ENCODE assay signal across 10 cellular contexts in the genomic region with DNA sequence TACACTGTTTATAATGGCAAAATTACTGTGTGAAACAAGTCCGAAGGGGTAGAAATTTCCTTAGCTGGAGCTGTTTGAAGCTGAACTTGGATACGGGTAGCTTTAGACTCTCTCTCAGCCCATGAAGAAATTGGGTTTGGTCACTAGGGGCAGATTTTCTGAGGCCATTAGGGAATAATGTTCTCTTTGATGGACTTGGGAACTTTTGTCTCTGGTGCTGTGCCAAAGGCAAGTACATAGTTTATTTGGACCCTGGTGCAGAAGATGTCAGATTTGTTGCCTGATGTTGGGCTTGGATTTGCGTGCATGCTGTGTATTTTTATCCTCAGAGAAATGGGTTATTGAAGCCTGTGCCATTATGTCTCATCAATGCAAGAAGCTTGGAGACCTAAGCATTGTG.
DNase-seq lines count a peak whose midpoint lies in the region; ATAC-seq, FAIRE-seq and TF ChIP-seq lines count a peak whose summit lies in the region.
"Had no signal": no experiment of that assay in that cellular context is flagged by ENCODE, and none has a peak within 500 bp of the region (broad histone marks: within the 10 kb centered on the region; RNA-seq: fewer than 3 reads in every experiment).

No MANE protein-coding gene starts in this region.

- peaks cover 87% of the 10 kb centered on the region for H3K4me1 ChIP-seq in left ventricle myocardium inferior
- peaks cover 54 to 84% of the 10 kb centered on the region in 2 donors for H3K4me1 ChIP-seq in gastrocnemius medialis
- H3K4me1 ChIP-seq in upper lobe of right lung: peaks cover 25% of the 10 kb centered on the region

- H3K4me3 Mint-ChIP-seq in WTC11: no peak overlapping the region
- H3K4me3 Mint-ChIP-seq: activated B cell treated with CpG ODN at 0.5 μM for 24 hours had no signal

- peak; percentile 65 for ATAC-seq in WTC11
- no peak for ATAC-seq in gastrocnemius medialis
- no peak for ATAC-seq in upper lobe of right lung
- no peak for ATAC-seq in stimulated activated naive CD8-positive, alpha-beta T cell treated with anti-CD3 and anti-CD28 coated beads, Interleukin-15, Interleukin-2, amounts not matched to agents 100 U/mL and 50 U/mL, for 24 hours

- H3K36me3 ChIP-seq in left ventricle myocardium inferior (peaks cover 20% of the 10 kb centered on the region), gastrocnemius medialis (peaks cover 0 to 21% of the 10 kb centered on the region in 2 donors), upper lobe of right lung (peaks cover 34% of the 10 kb centered on the region)

- H3K27ac ChIP-seq in left ventricle myocardium inferior (replicated peaks) (peak overlapping the region; percentile 80), gastrocnemius medialis (peak overlapping the region; percentile 82 to 88 (median 87)), upper lobe of right lung (no peak overlapping the region)

- in situ Hi-C loops in gastrocnemius medialis (cut with MboI; ENCODE audit: low sequenced_read_pairs in 4 of 4): no loop called here

- TF ChIP-seq CTCF in WTC11 (IDR thresholded peaks at IDR 0.05): no peak
- peak; percentile 40 for TF ChIP-seq CTCF in left ventricle myocardium inferior (IDR thresholded peaks at IDR 0.05; ENCODE audit: borderline replicate concordance)
- peak in 3 of 5 experiments; percentile 6 to 30 (median 28) for TF ChIP-seq CTCF in gastrocnemius medialis (IDR thresholded peaks at IDR 0.05 in 4 of 5, conservative IDR thresholded peaks at IDR 0.05 in 1 of 5)
- TF ChIP-seq CTCF in upper lobe of right lung (IDR thresholded peaks at IDR 0.05): no peak

- H3K9me3 ChIP-seq in left ventricle myocardium inferior (replicated peaks): no peaks in the 10 kb centered on the region
- H3K9me3 ChIP-seq in gastrocnemius medialis: no peaks in the 10 kb centered on the region
- H3K9me3 ChIP-seq in upper lobe of right lung: no peaks in the 10 kb centered on the region

- FAIRE-seq in GM19239 (lab: Jason Lieb, UNC): peak; percentile 65

- TF ChIP-seq POLR2A in gastrocnemius medialis (IDR thresholded peaks at IDR 0.05): no peak

- intact Hi-C loops in left ventricle myocardium inferior (cut with micrococcal nuclease): no loop called here
- intact Hi-C loops in gastrocnemius medialis (cut with DNase I; ENCODE audit: low total_unique reads): loop anchor here (2.0 kb wide), 1 partner anchor 279 kb away; a partner anchor contains a TSS
- intact Hi-C loops in upper lobe of right lung (cut with DNase I): no loop called here

- CTCF ChIA-PET in WTC11 (lab: Charles Lee): interaction anchor here (0.6 to 2.6 kb wide), 20 partner anchors 8 to 424 kb away, joined by 3 to 12 read pairs (median 4); no protein-coding TSS in a partner anchor

- H3K4me3 ChIP-seq in left ventricle myocardium inferior: no peak overlapping the region
- no peak overlapping the region for H3K4me3 ChIP-seq in gastrocnemius medialis
- no peak overlapping the region for H3K4me3 ChIP-seq in upper lobe of right lung

- no peaks in the 10 kb centered on the region for H3K9me3 Mint-ChIP-seq in WTC11
- H3K9me3 Mint-ChIP-seq: activated B cell treated with CpG ODN at 0.5 μM for 24 hours had no signal

- H3K27me3 ChIP-seq in left ventricle myocardium inferior (ENCODE audit: low read depth) (no peaks in the 10 kb centered on the region), gastrocnemius medialis (no peaks in the 10 kb centered on the region), upper lobe of right lung (no peaks in the 10 kb centered on the region)

- peaks cover 25% of the 10 kb centered on the region for H3K4me1 Mint-ChIP-seq in WTC11

- no peak overlapping the region for H3K27ac Mint-ChIP-seq in WTC11
- H3K27ac Mint-ChIP-seq: activated B cell treated with CpG ODN at 0.5 μM for 24 hours had no signal

- H3K36me3 Mint-ChIP-seq in WTC11: peaks cover 16% of the 10 kb centered on the region

- POLR2A ChIA-PET in WTC11 (lab: Charles Lee): no interaction called here

- DNase-seq in GM19239 (ENCODE audit: insufficient read length, low spot score) (no peak), WTC11 (ENCODE audit: low spot score) (no peak), left ventricle myocardium inferior (no peak), gastrocnemius medialis (no peak), upper lobe of right lung (no peak), NCI-H510A (lab: John Stamatoyannopoulos, UW) (no peak), NCI-H446 treated with DMSO at 0.1 percent for 48 hours (lab: John Stamatoyannopoulos, UW) (no peak)
- DNase-seq in stimulated activated naive CD8-positive, alpha-beta T cell treated with anti-CD3 and anti-CD28 coated beads, Interleukin-15, Interleukin-2, amounts not matched to agents 100 U/mL and 50 U/mL, for 24 hours: no peak
- DNase-seq: activated B cell treated with CpG ODN at 0.5 μM for 24 hours; stimulated activated CD4-positive, alpha-beta T cell treated with anti-CD3 and anti-CD28 coated beads, Interleukin-2, amount 100 ng/mL, for 24 hours had no signal

- H3K27me3 Mint-ChIP-seq in WTC11 (ENCODE audit: low read depth): no peaks in the 10 kb centered on the region
- H3K27me3 Mint-ChIP-seq: activated B cell treated with CpG ODN at 0.5 μM for 24 hours had no signal

TF ChIP-seq in WTC11, 78 proteins besides CTCF, POLR2A, EP300 and RAD21:
- no peak for TF ChIP-seq CBFB (CRISPR knock-in tag; IDR thresholded peaks at IDR 0.05; ENCODE audit: low read depth)
- TF ChIP-seq, protein P1, sequence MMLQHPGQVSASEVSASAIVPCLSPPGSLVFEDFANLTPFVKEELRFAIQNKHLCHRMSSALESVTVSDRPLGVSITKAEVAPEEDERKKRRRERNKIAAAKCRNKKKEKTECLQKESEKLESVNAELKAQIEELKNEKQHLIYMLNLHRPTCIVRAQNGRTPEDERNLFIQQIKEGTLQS (CRISPR knock-in tag; conservative IDR thresholded peaks at IDR 0.05): no peak
- TF ChIP-seq SOX15 (CRISPR knock-in tag; IDR thresholded peaks at IDR 0.05): no peak
- no peak for TF ChIP-seq NR3C1 (CRISPR knock-in tag; conservative IDR thresholded peaks at IDR 0.05; ENCODE audit: low read depth)
- no peak for TF ChIP-seq ZNF423 (CRISPR knock-in tag; IDR thresholded peaks at IDR 0.05)
- TF ChIP-seq, protein P2, sequence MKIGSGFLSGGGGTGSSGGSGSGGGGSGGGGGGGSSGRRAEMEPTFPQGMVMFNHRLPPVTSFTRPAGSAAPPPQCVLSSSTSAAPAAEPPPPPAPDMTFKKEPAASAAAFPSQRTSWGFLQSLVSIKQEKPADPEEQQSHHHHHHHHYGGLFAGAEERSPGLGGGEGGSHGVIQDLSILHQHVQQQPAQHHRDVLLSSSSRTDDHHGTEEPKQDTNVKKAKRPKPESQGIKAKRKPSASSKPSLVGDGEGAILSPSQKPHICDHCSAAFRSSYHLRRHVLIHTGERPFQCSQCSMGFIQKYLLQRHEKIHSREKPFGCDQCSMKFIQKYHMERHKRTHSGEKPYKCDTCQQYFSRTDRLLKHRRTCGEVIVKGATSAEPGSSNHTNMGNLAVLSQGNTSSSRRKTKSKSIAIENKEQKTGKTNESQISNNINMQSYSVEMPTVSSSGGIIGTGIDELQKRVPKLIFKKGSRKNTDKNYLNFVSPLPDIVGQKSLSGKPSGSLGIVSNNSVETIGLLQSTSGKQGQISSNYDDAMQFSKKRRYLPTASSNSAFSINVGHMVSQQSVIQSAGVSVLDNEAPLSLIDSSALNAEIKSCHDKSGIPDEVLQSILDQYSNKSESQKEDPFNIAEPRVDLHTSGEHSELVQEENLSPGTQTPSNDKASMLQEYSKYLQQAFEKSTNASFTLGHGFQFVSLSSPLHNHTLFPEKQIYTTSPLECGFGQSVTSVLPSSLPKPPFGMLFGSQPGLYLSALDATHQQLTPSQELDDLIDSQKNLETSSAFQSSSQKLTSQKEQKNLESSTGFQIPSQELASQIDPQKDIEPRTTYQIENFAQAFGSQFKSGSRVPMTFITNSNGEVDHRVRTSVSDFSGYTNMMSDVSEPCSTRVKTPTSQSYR (CRISPR knock-in tag; IDR thresholded peaks at IDR 0.05): no peak
- TF ChIP-seq GABPB1 (CRISPR knock-in tag; IDR thresholded peaks at IDR 0.05): no peak
- TF ChIP-seq TEAD1 (CRISPR knock-in tag; IDR thresholded peaks at IDR 0.05): no peak
- TF ChIP-seq, protein P3, sequence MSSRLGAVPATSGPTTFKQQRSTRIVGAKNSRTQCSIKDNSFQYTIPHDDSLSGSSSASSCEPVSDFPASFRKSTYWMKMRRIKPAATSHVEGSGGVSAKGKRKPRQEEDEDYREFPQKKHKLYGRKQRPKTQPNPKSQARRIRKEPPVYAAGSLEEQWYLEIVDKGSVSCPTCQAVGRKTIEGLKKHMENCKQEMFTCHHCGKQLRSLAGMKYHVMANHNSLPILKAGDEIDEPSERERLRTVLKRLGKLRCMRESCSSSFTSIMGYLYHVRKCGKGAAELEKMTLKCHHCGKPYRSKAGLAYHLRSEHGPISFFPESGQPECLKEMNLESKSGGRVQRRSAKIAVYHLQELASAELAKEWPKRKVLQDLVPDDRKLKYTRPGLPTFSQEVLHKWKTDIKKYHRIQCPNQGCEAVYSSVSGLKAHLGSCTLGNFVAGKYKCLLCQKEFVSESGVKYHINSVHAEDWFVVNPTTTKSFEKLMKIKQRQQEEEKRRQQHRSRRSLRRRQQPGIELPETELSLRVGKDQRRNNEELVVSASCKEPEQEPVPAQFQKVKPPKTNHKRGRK (CRISPR knock-in tag; IDR thresholded peaks at IDR 0.05; ENCODE audit: borderline replicate concordance): no peak
- TF ChIP-seq ZNF396 (CRISPR knock-in tag; IDR thresholded peaks at IDR 0.05; ENCODE audit: borderline replicate concordance): no peak
- no peak for TF ChIP-seq FOXP1 (CRISPR knock-in tag; IDR thresholded peaks at IDR 0.05; ENCODE audit: borderline replicate concordance)
- no peak for TF ChIP-seq OVOL2 (CRISPR knock-in tag; IDR thresholded peaks at IDR 0.05; ENCODE audit: borderline replicate concordance)
- TF ChIP-seq, protein P4, sequence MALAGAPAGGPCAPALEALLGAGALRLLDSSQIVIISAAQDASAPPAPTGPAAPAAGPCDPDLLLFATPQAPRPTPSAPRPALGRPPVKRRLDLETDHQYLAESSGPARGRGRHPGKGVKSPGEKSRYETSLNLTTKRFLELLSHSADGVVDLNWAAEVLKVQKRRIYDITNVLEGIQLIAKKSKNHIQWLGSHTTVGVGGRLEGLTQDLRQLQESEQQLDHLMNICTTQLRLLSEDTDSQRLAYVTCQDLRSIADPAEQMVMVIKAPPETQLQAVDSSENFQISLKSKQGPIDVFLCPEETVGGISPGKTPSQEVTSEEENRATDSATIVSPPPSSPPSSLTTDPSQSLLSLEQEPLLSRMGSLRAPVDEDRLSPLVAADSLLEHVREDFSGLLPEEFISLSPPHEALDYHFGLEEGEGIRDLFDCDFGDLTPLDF (CRISPR knock-in tag; IDR thresholded peaks at IDR 0.05): no peak
- TF ChIP-seq ZNF219 (CRISPR knock-in tag; IDR thresholded peaks at IDR 0.05; ENCODE audit: borderline replicate concordance): no peak

Comparison
In these comparisons a context has a peak if more than half of its experiments do, and no peak if none do; other contexts are left out.
1. CTCF ChIP-seq: peak in left ventricle myocardium inferior (single experiment) and gastrocnemius medialis (3 of 5); none in WTC11 (single experiment) and upper lobe of right lung (single experiment).